Comparison of ENCODE assay signal across 20 cellular contexts in the genomic region with DNA sequence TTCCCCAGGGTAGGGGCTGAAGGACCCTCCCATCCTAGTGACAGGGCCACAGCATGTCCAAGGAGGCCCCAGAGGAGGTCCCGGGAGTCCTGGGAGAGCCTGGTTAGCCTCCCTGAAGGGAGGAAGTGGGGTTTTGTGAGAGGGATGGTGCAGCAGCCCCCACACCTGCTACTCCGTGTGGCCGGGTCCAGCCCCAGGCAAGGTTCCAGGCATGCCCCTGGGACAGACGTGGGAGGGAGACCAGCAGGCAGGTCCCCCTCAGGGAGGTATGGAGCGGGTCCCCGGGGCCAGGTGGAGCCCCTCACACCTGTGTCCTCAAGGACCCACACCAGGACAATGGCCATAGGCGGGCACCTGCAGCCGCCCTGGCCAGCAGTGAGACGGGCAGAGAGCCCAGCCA. TPM values are rescaled to one million over a fixed set of nuclear protein-coding genes. Genes with fewer than 3 reads are reported as not detected.
DNase-seq lines count a peak whose midpoint lies in the region; ATAC-seq, FAIRE-seq and TF ChIP-seq lines count a peak whose summit lies in the region.
"Had no signal": no experiment of that assay in that cellular context is flagged by ENCODE, and none has a peak within 500 bp of the region (broad histone marks: within the 10 kb centered on the region; RNA-seq: fewer than 3 reads in every experiment).

No MANE protein-coding gene starts in this region.

- peak; percentile 20 for ATAC-seq in Right ventricle myocardium inferior
- ATAC-seq in A549: no peak
- ATAC-seq in esophagus mucosa: peak; percentile 37
- peak; percentile 14 for ATAC-seq in naive thymus-derived CD4-positive, alpha-beta T cell
- no peak for ATAC-seq in GM21825 (IDR thresholded peaks at IDR 0.05; ENCODE audit: unreplicated experiment)
- ATAC-seq: GM12878, HCT116 had no signal

- H3K4me3 ChIP-seq in right atrium auricular region (no peak overlapping the region), A549 (no peak overlapping the region), adrenal gland (no peak overlapping the region)
- H3K4me3 ChIP-seq in naive thymus-derived CD4-positive, alpha-beta T cell (ENCODE audit: low read length): no peak overlapping the region
- H3K4me3 ChIP-seq: GM12878, GM23248 had no signal

- POLR2A ChIA-PET in A549 (lab: Yijun Ruan, JAX): no interaction called here
- POLR2A ChIA-PET in naive thymus-derived CD4-positive, alpha-beta T cell (lab: Charles Lee): no interaction called here

- H3K4me1 ChIP-seq in right atrium auricular region (no peaks in the 10 kb centered on the region), A549 (peaks cover 31% of the 10 kb centered on the region), adrenal gland (replicated peaks in 1 of 2) (no peaks in the 10 kb centered on the region)
- no peaks in the 10 kb centered on the region for H3K4me1 ChIP-seq in naive thymus-derived CD4-positive, alpha-beta T cell (ENCODE audit: control insufficient read depth in 2 of 2, insufficient read depth in 2 of 2, low read length in 2 of 2)

- H3K27ac ChIP-seq in right atrium auricular region (no peak overlapping the region), A549 (peak overlapping the region; percentile 86; a peak in 5 of 6 replicates), adrenal gland (no peak overlapping the region)
- no peak overlapping the region for H3K27ac ChIP-seq in naive thymus-derived CD4-positive, alpha-beta T cell (ENCODE audit: low read depth, low read length)
- H3K27ac ChIP-seq: GM23248, HL-60 had no signal

- H3K27me3 ChIP-seq in right atrium auricular region (no peaks in the 10 kb centered on the region), adrenal gland (peaks cover 7% of the 10 kb centered on the region)
- H3K27me3 ChIP-seq in naive thymus-derived CD4-positive, alpha-beta T cell (ENCODE audit: control insufficient read depth in 2 of 2, insufficient read depth in 2 of 2, low read length in 2 of 2): no peaks in the 10 kb centered on the region

- DNase-seq in Right ventricle myocardium inferior (ENCODE audit: missing footprints): peak; percentile 39
- DNase-seq in right atrium auricular region (ENCODE audit: low spot score): no peak
- DNase-seq in A549 (ENCODE audit: low read depth in 1 of 2, low spot score in 1 of 2): no peak
- DNase-seq in naive thymus-derived CD4-positive, alpha-beta T cell: no peak
- DNase-seq in adrenal gland: no peak
- DNase-seq in NCI-H82 (lab: John Stamatoyannopoulos, UW): no peak
- DNase-seq: 8988T; ACHN; C1 segment of cervical spinal cord; CD4-positive, alpha-beta T cell; DMS79 had no signal

- H3K9me3 ChIP-seq in right atrium auricular region (no peaks in the 10 kb centered on the region), A549 (no peaks in the 10 kb centered on the region), adrenal gland (replicated peaks in 1 of 3) (no peaks in the 10 kb centered on the region)
- H3K9me3 ChIP-seq in naive thymus-derived CD4-positive, alpha-beta T cell (ENCODE audit: control insufficient read depth in 2 of 3, low read length in 3 of 3): no peaks in the 10 kb centered on the region

- H3K27me3 Mint-ChIP-seq in naive thymus-derived CD4-positive, alpha-beta T cell: no peaks in the 10 kb centered on the region

- peaks cover 0 to 3% (median 0%) of the 10 kb centered on the region in 5 donors for H3K36me3 Mint-ChIP-seq in naive thymus-derived CD4-positive, alpha-beta T cell

- no peak for FAIRE-seq in A549 (lab: Jason Lieb, UNC)
- FAIRE-seq: GM12878, GM18507, H54 had no signal

- intact Hi-C loops in Right ventricle myocardium inferior (cut with DNase I): no loop called here
- intact Hi-C loops in naive thymus-derived CD4-positive, alpha-beta T cell (cut with micrococcal nuclease): no loop called here
- intact Hi-C loops in adrenal gland (cut with DNase I): no loop called here

- TF ChIP-seq EP300 in A549 (IDR thresholded peaks at IDR 0.05): no peak

- WGBS in A549 (ENCODE audit: missing lambda C conversion rate): 94% methylated on average over 3 of the region's 9 CpGs
- 73 to 90% (median 82%) methylated on average over 2 to 9 of the region's 9 CpGs; no CpG with 5 or more reads in 1 of the 4 donors for WGBS in adrenal gland, 4 donors

- TF ChIP-seq RAD21 in A549 (conservative IDR thresholded peaks at IDR 0.05 in 1 of 2, IDR thresholded peaks at IDR 0.05 in 1 of 2): no peak

- H3K4me3 Mint-ChIP-seq in naive thymus-derived CD4-positive, alpha-beta T cell: no peak overlapping the region
- H3K4me3 Mint-ChIP-seq: CD4-positive, alpha-beta T cell had no signal

- CTCF ChIA-PET in A549 (lab: Yijun Ruan, JAX): no interaction called here
- CTCF ChIA-PET in naive thymus-derived CD4-positive, alpha-beta T cell (lab: Charles Lee): no interaction called here

- TF ChIP-seq POLR2A in A549 (IDR thresholded peaks at IDR 0.05; ENCODE audit: low read length) (no peak), adrenal gland (IDR thresholded peaks at IDR 0.05) (no peak)

- H3K27ac Mint-ChIP-seq in naive thymus-derived CD4-positive, alpha-beta T cell: no peak overlapping the region
- H3K27ac Mint-ChIP-seq: CD4-positive, alpha-beta T cell had no signal

- H3K36me3 ChIP-seq in right atrium auricular region (no peaks in the 10 kb centered on the region), adrenal gland (replicated peaks in 1 of 2) (no peaks in the 10 kb centered on the region)
- H3K36me3 ChIP-seq in naive thymus-derived CD4-positive, alpha-beta T cell (ENCODE audit: control insufficient read depth in 2 of 3, insufficient read depth in 3 of 3, low read length in 3 of 3): no peaks in the 10 kb centered on the region

- no peaks in the 10 kb centered on the region for H3K9me3 Mint-ChIP-seq in naive thymus-derived CD4-positive, alpha-beta T cell
- H3K9me3 Mint-ChIP-seq: CD4-positive, alpha-beta T cell had no signal

- TF ChIP-seq CTCF in right atrium auricular region (IDR thresholded peaks at IDR 0.05): no peak
- TF ChIP-seq CTCF in A549 (IDR thresholded peaks at IDR 0.05): no peak
- no peak for TF ChIP-seq CTCF in adrenal gland (IDR thresholded peaks at IDR 0.05)

- peaks cover 0 to 6% (median 0%) of the 10 kb centered on the region in 7 donors for H3K4me1 Mint-ChIP-seq in naive thymus-derived CD4-positive, alpha-beta T cell

- H3K4me2 ChIP-seq in A549: no peak overlapping the region

TF ChIP-seq in A549, 52 proteins besides CTCF, POLR2A, EP300 and RAD21:
- TF ChIP-seq ESRRA (IDR thresholded peaks at IDR 0.05; ENCODE audit: borderline replicate concordance, low read length) (no peak), KDM5A (IDR thresholded peaks at IDR 0.05) (no peak)
TF ChIP-seq in A549: peak in this region for 0.

RNA-seq across cellular contexts. Expression of a gene that starts 1.9 kb away (rescaled TPM):
- total RNA-seq in Right ventricle myocardium inferior: not detected
- total RNA-seq in right atrium auricular region: under 1 TPM in 1 of 2 donors, not detected in 1; 0.20 TPM
- polyA plus RNA-seq in A549 (2011; rRNA removed): 0.65 and 1.7 TPM in 2 replicates
- 0.09 and 0.14 TPM in 2 replicates for polyA plus RNA-seq in A549 (2012; cell fraction: cytosol; rRNA removed)
- 0.12 and 0.65 TPM in 2 replicates for polyA plus RNA-seq in A549 (2012; cell fraction: nucleus; rRNA removed)
- polyA plus RNA-seq in A549 (2017; fragmentation: RNase III; extraction: RNeasy Plus Mini Kit Qiagen cat#74134 plus additional on column Dnase treatment): 0.26 to 0.44 TPM (median 0.30 TPM) in 3 replicates
- polyA minus RNA-seq in A549 (2011; rRNA and poly(A)+ RNA removed): 0.63 and 3.0 TPM in 2 replicates
- not detected for total RNA-seq in esophagus mucosa
- under 1 TPM in 1 of 5 experiments, not detected in 4; 0.40 TPM for total RNA-seq in naive thymus-derived CD4-positive, alpha-beta T cell
- polyA plus RNA-seq in naive thymus-derived CD4-positive, alpha-beta T cell: not detected
- under 1 TPM in 1 of 8 donors, not detected in 7; 0.61 TPM for total RNA-seq in adrenal gland
- under 1 TPM; 0.05 to 0.10 (median 0.08) TPM for polyA plus RNA-seq in adrenal gland
- total RNA-seq: CD4-positive, alpha-beta T cell; G401; GM12878; GM23248 had no signal
- polyA plus RNA-seq: GM12878, GM23248 had no signal

RNA-seq across cellular contexts. Expression of a gene that starts 19.0 kb away (rescaled TPM):
- total RNA-seq in Right ventricle myocardium inferior: 5.2 TPM
- 10 to 100 TPM; 21.9 to 27.5 TPM for total RNA-seq in right atrium auricular region
- polyA plus RNA-seq in A549 (2011; rRNA removed): 0.32 and 0.42 TPM in 2 replicates
- 0.03 and 0.08 TPM in 2 replicates for polyA plus RNA-seq in A549 (2012; cell fraction: cytosol; rRNA removed)
- polyA plus RNA-seq in A549 (2012; cell fraction: nucleus; rRNA removed): 0.10 TPM in 2 replicates
- polyA plus RNA-seq in A549 (2017; fragmentation: RNase III; extraction: RNeasy Plus Mini Kit Qiagen cat#74134 plus additional on column Dnase treatment): not detected in 3 replicates
- 0.19 TPM in 1 of 2 replicates, not detected in the other for polyA minus RNA-seq in A549 (2011; rRNA and poly(A)+ RNA removed)
- 0.56 TPM for total RNA-seq in esophagus mucosa
- not detected for total RNA-seq in naive thymus-derived CD4-positive, alpha-beta T cell
- not detected for polyA plus RNA-seq in naive thymus-derived CD4-positive, alpha-beta T cell
- total RNA-seq in adrenal gland: 10 to 100 TPM in 6 of 8 donors, 1 to 10 TPM in 2; 4.4 to 54.4 (median 12.6) TPM
- 10 to 100 TPM in 2 of 3 donors, 1 to 10 TPM in 1; 6.1 to 81.8 (median 48.3) TPM for polyA plus RNA-seq in adrenal gland
- total RNA-seq: CD4-positive, alpha-beta T cell; G401; GM12878 had no signal
- polyA plus RNA-seq: GM12878 had no signal

RNA-seq across cellular contexts. Expression of a gene that starts 54.8 kb away (rescaled TPM):
- not detected for total RNA-seq in Right ventricle myocardium inferior
- not detected for total RNA-seq in right atrium auricular region
- polyA plus RNA-seq in A549 (2011; rRNA removed): not detected in 2 replicates
- not detected in 2 replicates for polyA plus RNA-seq in A549 (2012; cell fraction: cytosol; rRNA removed)
- not detected in 2 replicates for polyA plus RNA-seq in A549 (2012; cell fraction: nucleus; rRNA removed)
- not detected in 3 replicates for polyA plus RNA-seq in A549 (2017; fragmentation: RNase III; extraction: RNeasy Plus Mini Kit Qiagen cat#74134 plus additional on column Dnase treatment)
- not detected in 2 replicates for polyA minus RNA-seq in A549 (2011; rRNA and poly(A)+ RNA removed)
- not detected for total RNA-seq in esophagus mucosa
- under 1 TPM in 1 of 5 experiments, not detected in 4; 0.24 TPM for total RNA-seq in naive thymus-derived CD4-positive, alpha-beta T cell
- not detected for polyA plus RNA-seq in naive thymus-derived CD4-positive, alpha-beta T cell
- not detected for total RNA-seq in adrenal gland
- not detected for polyA plus RNA-seq in adrenal gland
- total RNA-seq: CD4-positive, alpha-beta T cell; G401; GM12878; GM23248 had no signal
- polyA plus RNA-seq: GM23248 had no signal

Comparison
In these comparisons a context has a peak if more than half of its experiments do, and no peak if none do; other contexts are left out.
1. ATAC-seq: peak in Right ventricle myocardium inferior (single experiment), esophagus mucosa (single experiment) and naive thymus-derived CD4-positive, alpha-beta T cell (single experiment); none in A549 (0 of 2) and GM21825 (single experiment).
2. H3K27ac ChIP-seq: peak in A549 (2 of 2); none in right atrium auricular region (0 of 2), naive thymus-derived CD4-positive, alpha-beta T cell (single experiment) and adrenal gland (0 of 5).